8 cellular contexts compared by ENCODE assay signal in genomic region chr3:37996785-37997301, GRCh38. TPM values are rescaled to one million over a fixed set of nuclear protein-coding genes. Genes with fewer than 3 reads are reported as not detected.
DNase-seq lines count a peak whose midpoint lies in the region; ATAC-seq lines count a peak whose summit lies in the region.

No MANE protein-coding gene starts in this region.

- peak; percentile 59 for ATAC-seq in HG02642 (IDR thresholded peaks at IDR 0.05; ENCODE audit: poor library complexity, unreplicated experiment)

- peaks cover 5 to 9% (median 8%) of the 10 kb centered on the region in 3 donors for H3K36me3 Mint-ChIP-seq in immature natural killer cell

- H3K27me3 Mint-ChIP-seq in immature natural killer cell (ENCODE audit: low read depth in 3 of 3), result peaks cover 0 to 5% (median 4%) of the 10 kb centered on the region in 3 donors

- no peaks in the 10 kb centered on the region for H3K9me3 Mint-ChIP-seq in immature natural killer cell

- DNase-seq in NCI-H1417 (lab: John Stamatoyannopoulos, UW), result peak; percentile 54 to 67 (median 67)
- DNase-seq in NCI-H1417 treated with DMSO at 0.1 percent for 48 hours (lab: John Stamatoyannopoulos, UW), result no peak
- DNase-seq in NCI-H1092 treated with DMSO at 0.1 percent for 48 hours (lab: John Stamatoyannopoulos, UW), result peak; percentile 17
- peak; percentile 75 for DNase-seq in T1000 (lab: John Stamatoyannopoulos, UW)
- peak; percentile 87 for DNase-seq in astrocyte of the hippocampus (ENCODE audit: low read depth, low spot score)
- peak; percentile 72 to 79 (median 73) for DNase-seq in immature natural killer cell
- peak; percentile 89 for DNase-seq in stimulated activated CD4-positive, alpha-beta T cell treated with anti-CD3 and anti-CD28 coated beads, Interleukin-15, amount 100 ng/mL, for 24 hours

- peak overlapping the region; percentile 56 to 72 (median 62) for H3K4me3 Mint-ChIP-seq in immature natural killer cell

- H3K27ac Mint-ChIP-seq in immature natural killer cell, result peak overlapping the region; percentile 67 to 94 (median 90)

- peaks cover 58% of the 10 kb centered on the region in 2 donors for H3K4me1 Mint-ChIP-seq in immature natural killer cell

RNA-seq across cellular contexts. Expression of gene VILL, which starts 6.3 kb away (rescaled TPM):
- polyA plus RNA-seq in immature natural killer cell, result 10 to 100 TPM; 12.9 to 15.7 (median 14.6) TPM

RNA-seq across cellular contexts. Expression of gene PLCD1, which starts 32.6 kb away (rescaled TPM):
- polyA plus RNA-seq in immature natural killer cell, result 10 to 100 TPM; 11.6 to 18.0 (median 12.1) TPM

RNA-seq across cellular contexts. Expression of gene DLEC1, which starts 42.2 kb away (rescaled TPM):
- 1 to 10 TPM in 1 of 3 donors, under 1 TPM in 2; 0.16 to 2.4 (median 0.84) TPM for polyA plus RNA-seq in immature natural killer cell
